In genomic region chr19:4119763-4120162, GRCh38 we compare ENCODE assay signal across 35 cellular contexts. TPM values are rescaled to one million over a fixed set of nuclear protein-coding genes. Genes with fewer than 3 reads are reported as not detected.
DNase-seq lines count a peak whose midpoint lies in the region; ATAC-seq, FAIRE-seq and TF ChIP-seq lines count a peak whose summit lies in the region.
"Had no signal": no experiment of that assay in that cellular context is flagged by ENCODE, and none has a peak within 500 bp of the region (broad histone marks: within the 10 kb centered on the region; RNA-seq: fewer than 3 reads in every experiment).

No MANE protein-coding gene starts in this region.

- DNase-seq in activated T-cell treated with anti-CD3 and anti-CD28 coated beads, Interleukin-2, amount 50 U/mL, for 24 hours, result no peak
- DNase-seq in activated T-cell treated with anti-CD3 and anti-CD28 coated beads, Interleukin-2, amount 50 U/mL, for 48 hours, result no peak
- DNase-seq in HuH-7.5 (ENCODE audit: low spot score), result peak; percentile 4
- no peak for DNase-seq in effector memory CD8-positive, alpha-beta T cell
- peak; percentile 71 for DNase-seq in osteoblast (ENCODE audit: insufficient read length, low spot score, missing footprints)
- DNase-seq in HTR-8/SVneo (ENCODE audit: insufficient read length, low spot score), result no peak
- no peak for DNase-seq in AG08395 (ENCODE audit: low spot score)
- DNase-seq in stimulated activated naive CD4-positive, alpha-beta T cell (lab: John Stamatoyannopoulos, UW), result no peak
- DNase-seq: ACHN; activated B cell treated with CpG ODN at 0.5 μM for 24 hours; activated CD4-positive, alpha-beta T cell treated with anti-CD3 and anti-CD28 coated beads, Interleukin-2, amount 50 U/mL, for 48 hours; activated CD8-positive, alpha-beta memory T cell treated with anti-CD3 and anti-CD28 coated beads, Interleukin-2, amount 50 U/mL, for 4 hours; anterior cingulate cortex; BE2C; DMS153; effector CD4-positive, alpha-beta T cell; H9; hypothalamus; left cardiac atrium; NCI-H1417 treated with DMSO at 0.1 percent for 48 hours; NCI-H2081 treated with DMSO at 0.1 percent for 48 hours; NCI-H2227 treated with DMSO at 0.1 percent for 48 hours; right lobe of liver; SHP77 treated with DMSO at 0.1 percent for 48 hours; spleen; stimulated activated CD4-positive, alpha-beta T cell treated with anti-CD3 and anti-CD28 coated beads, Interleukin-2, amount 100 ng/mL, for 24 hours; thyroid gland had no signal

- H3K9me3 Mint-ChIP-seq in activated T-cell treated with anti-CD3 and anti-CD28 coated beads, Interleukin-2, amount 50 U/mL, for 24 hours, result no peaks in the 10 kb centered on the region
- H3K9me3 Mint-ChIP-seq in effector memory CD8-positive, alpha-beta T cell, result no peaks in the 10 kb centered on the region
- H3K9me3 Mint-ChIP-seq: activated B cell treated with CpG ODN at 0.5 μM for 24 hours; activated naive CD4-positive, alpha-beta T cell treated with anti-CD3 and anti-CD28 coated beads, Interleukin-2, amount 50 U/mL, for 24 hours; activated T-helper 2 cell treated with anti-CD3 and anti-CD28 coated beads, Interferon-gamma antibody, Interleukin-2, Interleukin-4, amounts not matched to agents 10 μg/mL and 5 μg/mL and 100 μg/mL, durations not matched to agents 14 hours and 24 hours and 36 hours; H9; memory B cell had no signal

- peak overlapping the region; percentile 34 for H3K27ac Mint-ChIP-seq in activated T-cell treated with anti-CD3 and anti-CD28 coated beads, Interleukin-2, amount 50 U/mL, for 24 hours
- H3K27ac Mint-ChIP-seq in effector memory CD8-positive, alpha-beta T cell, result peak overlapping the region; percentile 17 to 76
- H3K27ac Mint-ChIP-seq: activated B cell treated with CpG ODN at 0.5 μM for 24 hours; activated T-helper 2 cell treated with anti-CD3 and anti-CD28 coated beads, Interferon-gamma antibody, Interleukin-2, Interleukin-4, amounts not matched to agents 10 μg/mL and 5 μg/mL and 100 μg/mL, durations not matched to agents 14 hours and 24 hours and 36 hours; H9; memory B cell had no signal

- TF ChIP-seq CTCF in osteoblast (IDR thresholded peaks at IDR 0.05; ENCODE audit: extremely low read depth, low read depth, low read length), result no peak

- peaks cover 48% of the 10 kb centered on the region for H3K36me3 Mint-ChIP-seq in activated T-cell treated with anti-CD3 and anti-CD28 coated beads, Interleukin-2, amount 50 U/mL, for 24 hours (ENCODE audit: low read depth)
- H3K36me3 Mint-ChIP-seq in effector memory CD8-positive, alpha-beta T cell (ENCODE audit: insufficient read depth), result peaks cover 35% of the 10 kb centered on the region
- H3K36me3 Mint-ChIP-seq: activated naive CD4-positive, alpha-beta T cell treated with anti-CD3 and anti-CD28 coated beads, Interleukin-2, amount 50 U/mL, for 24 hours had no signal

- no peaks in the 10 kb centered on the region for H3K27me3 ChIP-seq in osteoblast (ENCODE audit: insufficient read depth, low read length)
- H3K27me3 ChIP-seq: BE2C, right lobe of liver, spleen, thyroid gland, vagina had no signal

- H3K4me3 ChIP-seq in osteoblast (ENCODE audit: insufficient read depth, low read length), result no peak overlapping the region
- H3K4me3 ChIP-seq: prostate gland, right lobe of liver, spleen, thyroid gland, vagina had no signal

- no peak overlapping the region for H3K4me2 ChIP-seq in osteoblast (ENCODE audit: insufficient read depth, low read length)

- H3K4me3 Mint-ChIP-seq in activated T-cell treated with anti-CD3 and anti-CD28 coated beads, Interleukin-2, amount 50 U/mL, for 24 hours, result no peak overlapping the region
- no peak overlapping the region for H3K4me3 Mint-ChIP-seq in effector memory CD8-positive, alpha-beta T cell
- H3K4me3 Mint-ChIP-seq: activated B cell treated with CpG ODN at 0.5 μM for 24 hours; activated naive CD4-positive, alpha-beta T cell treated with anti-CD3 and anti-CD28 coated beads, Interleukin-2, amount 50 U/mL, for 24 hours; H9; memory B cell had no signal

- H3K4me1 ChIP-seq in osteoblast (ENCODE audit: insufficient read depth, low read length), result peaks cover 26% of the 10 kb centered on the region
- H3K4me1 ChIP-seq: BE2C had no signal

- peaks cover 46% of the 10 kb centered on the region for H3K4me1 Mint-ChIP-seq in activated T-cell treated with anti-CD3 and anti-CD28 coated beads, Interleukin-2, amount 50 U/mL, for 24 hours (ENCODE audit: low read depth)
- peaks cover 28 to 31% of the 10 kb centered on the region in 2 donors for H3K4me1 Mint-ChIP-seq in effector memory CD8-positive, alpha-beta T cell (ENCODE audit: low read depth in 2 of 2)

- H3K27me3 Mint-ChIP-seq in activated T-cell treated with anti-CD3 and anti-CD28 coated beads, Interleukin-2, amount 50 U/mL, for 24 hours, result no peaks in the 10 kb centered on the region
- no peaks in the 10 kb centered on the region for H3K27me3 Mint-ChIP-seq in effector memory CD8-positive, alpha-beta T cell
- H3K27me3 Mint-ChIP-seq: activated B cell treated with CpG ODN at 0.5 μM for 24 hours; activated naive CD4-positive, alpha-beta T cell treated with anti-CD3 and anti-CD28 coated beads, Interleukin-2, amount 50 U/mL, for 24 hours; memory B cell had no signal

- H2AFZ ChIP-seq in osteoblast (ENCODE audit: low read length), result no peak overlapping the region

- peaks cover 30% of the 10 kb centered on the region for H3K36me3 ChIP-seq in osteoblast (ENCODE audit: insufficient read depth, low read length)
- H3K36me3 ChIP-seq: prostate gland had no signal

- no peak overlapping the region for H3K27ac ChIP-seq in osteoblast (ENCODE audit: low read depth, low read length)
- H3K27ac ChIP-seq: epithelial cell of prostate, prostate gland, right lobe of liver, thyroid gland, vagina had no signal

- ATAC-seq in effector memory CD8-positive, alpha-beta T cell (replicated peaks), result no peak
- ATAC-seq: left cardiac atrium, Panc1, right lobe of liver had no signal

- H3K9me3 ChIP-seq in osteoblast (ENCODE audit: low read depth, low read length), result no peaks in the 10 kb centered on the region
- H3K9me3 ChIP-seq: BE2C, prostate gland, right lobe of liver, spleen, thyroid gland, vagina had no signal

- peaks cover 78% of the 10 kb centered on the region for H3K79me2 ChIP-seq in osteoblast (ENCODE audit: insufficient read depth, low read length)

- H4K20me1 ChIP-seq in osteoblast (ENCODE audit: insufficient read depth, low read length), result peaks cover 61% of the 10 kb centered on the region

- no peak for FAIRE-seq in HTR-8/SVneo (lab: Jason Lieb, UNC)
- FAIRE-seq: colon had no signal

RNA-seq across cellular contexts. Expression of gene MAP2K2, which starts 4.2 kb away (rescaled TPM):
- 221 and 233 TPM in 2 replicates for total RNA-seq in osteoblast

RNA-seq across cellular contexts. Expression of gene CREB3L3, which starts 33.7 kb away (rescaled TPM):
- total RNA-seq in osteoblast, result not detected in 2 replicates
- total RNA-seq: activated B cell treated with CpG ODN at 0.5 μM for 24 hours, left cardiac atrium, prostate gland, thyroid gland, vagina had no signal

RNA-seq across cellular contexts. Expression of gene ZBTB7A, which starts 53.1 kb away (rescaled TPM):
- 38.6 and 42.7 TPM in 2 replicates for total RNA-seq in osteoblast

Comparison
In these comparisons a context has a peak if more than half of its experiments do, and no peak if none do; other contexts are left out.
1. DNase-seq: peak in HuH-7.5 (single experiment) and osteoblast (single experiment); none in activated T-cell treated with anti-CD3 and anti-CD28 coated beads, Interleukin-2, amount 50 U/mL, for 24 hours (single experiment), activated T-cell treated with anti-CD3 and anti-CD28 coated beads, Interleukin-2, amount 50 U/mL, for 48 hours (0 of 2), effector memory CD8-positive, alpha-beta T cell (0 of 3), HTR-8/SVneo (single experiment), AG08395 (single experiment) and stimulated activated naive CD4-positive, alpha-beta T cell (0 of 6).